In genomic region chr2:64649626-64650025, GRCh38 we compare ENCODE assay signal across 9 cellular contexts. TPM values are rescaled to one million over a fixed set of nuclear protein-coding genes. Genes with fewer than 3 reads are reported as not detected.
A peak's percentile ranks its signal among the peaks of the same experiment; 100 is the strongest.
DNase-seq lines count a peak whose midpoint lies in the region; ATAC-seq and TF ChIP-seq lines count a peak whose summit lies in the region.
"Had no signal": no experiment of that assay in that cellular context is flagged by ENCODE, and none has a peak within 500 bp of the region (broad histone marks: within the 10 kb centered on the region; RNA-seq: fewer than 3 reads in every experiment).

No MANE protein-coding gene starts in this region.

- TF ChIP-seq CTCF in nephron (IDR thresholded peaks at IDR 0.05; ENCODE audit: unreplicated experiment in 3 of 3) = no peak
- no peak for TF ChIP-seq CTCF in natural killer cell (IDR thresholded peaks at IDR 0.05)
- TF ChIP-seq CTCF in osteocyte (IDR thresholded peaks at IDR 0.05) = no peak

- peaks cover 77% of the 10 kb centered on the region for H3K4me1 Mint-ChIP-seq in nephron
- H3K4me1 Mint-ChIP-seq in natural killer cell = peaks cover 33 to 40% of the 10 kb centered on the region in 2 donors
- peaks cover 58% of the 10 kb centered on the region for H3K4me1 Mint-ChIP-seq in osteocyte (ENCODE audit: unreplicated experiment)

- H3K27ac Mint-ChIP-seq in nephron (peak overlapping the region; percentile 71 to 83 (median 82)), natural killer cell (no peak overlapping the region), osteocyte (ENCODE audit: unreplicated experiment) (no peak overlapping the region)

- H3K27me3 Mint-ChIP-seq in nephron (ENCODE audit: low read depth) (no peaks in the 10 kb centered on the region), natural killer cell (ENCODE audit: low read depth in 2 of 2) (no peaks in the 10 kb centered on the region), osteocyte (ENCODE audit: unreplicated experiment) (no peaks in the 10 kb centered on the region)

- H3K4me3 ChIP-seq in BLaER1 treated with 17β-estradiol and CSF1 and Interleukin-3, amounts not matched to agents 10 nM and 100 nM = no peak overlapping the region
- H3K4me3 ChIP-seq in duodenal mucosa (ENCODE audit: low read depth in 1 of 2, low read length in 2 of 2) = peak overlapping the region in 1 of 2 donors; percentile 39

- no peak for ATAC-seq in natural killer cell
- no peak for ATAC-seq in HG02938 (IDR thresholded peaks at IDR 0.05; ENCODE audit: unreplicated experiment)

- H3K36me3 Mint-ChIP-seq in nephron (ENCODE audit: low read depth) (no peaks in the 10 kb centered on the region), natural killer cell (no peaks in the 10 kb centered on the region), osteocyte (ENCODE audit: unreplicated experiment) (peaks cover 3% of the 10 kb centered on the region)

- H3K36me3 ChIP-seq in BLaER1 treated with 17β-estradiol and CSF1 and Interleukin-3, amounts not matched to agents 10 nM and 100 nM = no peaks in the 10 kb centered on the region
- no peaks in the 10 kb centered on the region for H3K36me3 ChIP-seq in duodenal mucosa (ENCODE audit: control insufficient read depth in 1 of 2, insufficient read depth in 2 of 2, low read length in 2 of 2)

- no peak overlapping the region for H3K27ac ChIP-seq in BLaER1 treated with 17β-estradiol and CSF1 and Interleukin-3, amounts not matched to agents 10 nM and 100 nM
- no peak overlapping the region for H3K27ac ChIP-seq in duodenal mucosa (ENCODE audit: low read depth, low read length)

- no peaks in the 10 kb centered on the region for H3K9me3 ChIP-seq in BLaER1 treated with 17β-estradiol and CSF1 and Interleukin-3, amounts not matched to agents 10 nM and 100 nM (replicated peaks in 1 of 11)
- no peaks in the 10 kb centered on the region for H3K9me3 ChIP-seq in duodenal mucosa (ENCODE audit: control insufficient read depth in 1 of 2, low read length in 2 of 2)

- H3K27me3 ChIP-seq in BLaER1 treated with 17β-estradiol and CSF1 and Interleukin-3, amounts not matched to agents 10 nM and 100 nM = no peaks in the 10 kb centered on the region
- H3K27me3 ChIP-seq in duodenal mucosa (ENCODE audit: control insufficient read depth in 1 of 2, insufficient read depth in 2 of 2, low read length in 2 of 2) = no peaks in the 10 kb centered on the region

- H4K20me1 ChIP-seq in BLaER1 treated with 17β-estradiol and CSF1 and Interleukin-3, amounts not matched to agents 10 nM and 100 nM = peaks cover 27 to 86% (median 67%) of the 10 kb centered on the region in 11 experiments; a peak in 21 of 22 replicates

- peak overlapping the region; percentile 51 to 60 (median 56) for H3K4me3 Mint-ChIP-seq in nephron
- H3K4me3 Mint-ChIP-seq in natural killer cell = no peak overlapping the region
- no peak overlapping the region for H3K4me3 Mint-ChIP-seq in osteocyte (ENCODE audit: unreplicated experiment)

- DNase-seq in LoVo (ENCODE audit: low spot score) (peak; percentile 32), natural killer cell (no peak), DMS114 treated with DMSO at 0.1 percent for 48 hours (lab: John Stamatoyannopoulos, UW; ENCODE audit: unreplicated experiment) (no peak), osteocyte (ENCODE audit: extremely low spot score, unreplicated experiment) (no peak)
- DNase-seq: cerebellar nuclear complex had no signal

- peak overlapping the region in 8 of 11 experiments; percentile 2 to 36 (median 20); a peak in 6 of 22 replicates for H3K4me2 ChIP-seq in BLaER1 treated with 17β-estradiol and CSF1 and Interleukin-3, amounts not matched to agents 10 nM and 100 nM

- intact Hi-C loops in natural killer cell (cut with micrococcal nuclease) = loop anchor here (5.0 to 10.0 kb wide), 3 partner anchors 322 to 575 kb away; partner anchors contain the start of genes ACTR2 and CEP68

- peaks cover 35 to 77% (median 53%) of the 10 kb centered on the region in 10 experiments for H3K4me1 ChIP-seq in BLaER1 treated with 17β-estradiol and CSF1 and Interleukin-3, amounts not matched to agents 10 nM and 100 nM
- H3K4me1 ChIP-seq in duodenal mucosa (ENCODE audit: control insufficient read depth in 1 of 2, insufficient read depth in 2 of 2, low read length in 2 of 2) = peaks cover 46 to 64% of the 10 kb centered on the region in 2 donors

- H3K9me3 Mint-ChIP-seq in nephron = no peaks in the 10 kb centered on the region
- no peaks in the 10 kb centered on the region for H3K9me3 Mint-ChIP-seq in natural killer cell
- H3K9me3 Mint-ChIP-seq in osteocyte (ENCODE audit: unreplicated experiment) = no peaks in the 10 kb centered on the region

- H3K9ac ChIP-seq in BLaER1 treated with 17β-estradiol and CSF1 and Interleukin-3, amounts not matched to agents 10 nM and 100 nM = peak overlapping the region in 2 of 11 experiments; percentile 1 to 13; a peak in 5 of 22 replicates
- H3K9ac ChIP-seq in duodenal mucosa (ENCODE audit: low read depth in 1 of 2, low read length in 2 of 2) = peak overlapping the region; percentile 15 to 54

RNA-seq across cellular contexts. Expression of gene SERTAD2, which starts 4.1 kb away (rescaled TPM):
- total RNA-seq in natural killer cell (10 to 100 TPM; 45.6 to 71.2 (median 55.8) TPM), osteocyte (15.5 and 17.4 TPM in 2 replicates)

Comparison
In these comparisons a context has a peak if more than half of its experiments do, and no peak if none do; other contexts are left out.
1. H3K27ac Mint-ChIP-seq: peak in nephron (3 of 3); none in natural killer cell (0 of 2) and osteocyte (single experiment).
2. H3K4me3 Mint-ChIP-seq: peak in nephron (3 of 3); none in natural killer cell (single experiment) and osteocyte (single experiment).